Comparison of ENCODE assay signal across 25 cellular contexts in the genomic region with DNA sequence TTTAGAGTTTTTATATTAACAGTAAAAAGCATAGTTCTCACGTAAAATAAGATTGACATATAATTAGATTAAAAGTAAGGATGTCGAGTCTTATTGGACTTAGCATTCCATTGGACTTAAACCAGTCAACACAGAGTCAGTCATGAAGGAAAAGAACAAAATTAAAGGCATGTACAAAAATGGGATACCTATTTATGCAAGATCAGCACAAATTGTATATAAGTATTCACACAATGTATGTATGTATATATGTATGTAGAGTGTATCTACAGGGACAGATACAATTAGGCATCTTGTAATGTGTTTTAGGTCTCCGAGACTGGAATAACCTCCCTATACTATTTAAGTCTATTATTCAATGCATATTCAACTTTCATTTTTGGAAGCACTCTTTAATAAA.
DNase-seq lines count a peak whose midpoint lies in the region; ATAC-seq, FAIRE-seq and TF ChIP-seq lines count a peak whose summit lies in the region.
"Had no signal": no experiment of that assay in that cellular context is flagged by ENCODE, and none has a peak within 500 bp of the region (broad histone marks: within the 10 kb centered on the region; RNA-seq: fewer than 3 reads in every experiment).

No MANE protein-coding gene starts in this region.

- no peaks in the 10 kb centered on the region for H3K27me3 ChIP-seq in CD4-positive, CD25-positive, alpha-beta regulatory T cell (ENCODE audit: control insufficient read depth, insufficient read depth, low read length)
- H3K27me3 ChIP-seq in K562 (ENCODE audit: control insufficient read depth in 2 of 2, insufficient read depth in 2 of 2, low read length in 2 of 2) (no peaks in the 10 kb centered on the region), aorta (ENCODE audit: control insufficient read depth in 1 of 2, insufficient read depth in 2 of 2, low read length in 1 of 2) (no peaks in the 10 kb centered on the region), brain microvascular endothelial cell (replicated peaks) (no peaks in the 10 kb centered on the region)
- H3K27me3 ChIP-seq: BLaER1 treated with 17β-estradiol and CSF1 and Interleukin-3, amounts not matched to agents 10 nM and 100 nM had no signal

- H3K9ac ChIP-seq in K562 (ENCODE audit: insufficient read depth in 1 of 2, low read depth in 2 of 2, low read length in 2 of 2): no peak overlapping the region
- H3K9ac ChIP-seq: BLaER1 treated with 17β-estradiol and CSF1 and Interleukin-3, amounts not matched to agents 10 nM and 100 nM had no signal

- no peaks in the 10 kb centered on the region for H3K9me1 ChIP-seq in K562 (ENCODE audit: control insufficient read depth, insufficient read depth, low read length)

- H3K79me2 ChIP-seq in K562 (ENCODE audit: control insufficient read depth, insufficient read depth, low read length): no peaks in the 10 kb centered on the region

- no peaks in the 10 kb centered on the region for H3K36me3 ChIP-seq in CD4-positive, CD25-positive, alpha-beta regulatory T cell (ENCODE audit: control insufficient read depth, insufficient read depth, low read length)
- H3K36me3 ChIP-seq in K562 (ENCODE audit: control insufficient read depth, insufficient read depth, low read length) (no peaks in the 10 kb centered on the region), aorta (ENCODE audit: control insufficient read depth in 1 of 2, insufficient read depth in 2 of 2, low read length in 1 of 2) (no peaks in the 10 kb centered on the region), brain microvascular endothelial cell (replicated peaks) (no peaks in the 10 kb centered on the region)
- H3K36me3 ChIP-seq: BLaER1 treated with 17β-estradiol and CSF1 and Interleukin-3, amounts not matched to agents 10 nM and 100 nM had no signal

- ATAC-seq in A549: no peak
- ATAC-seq in CD4-positive, CD25-positive, alpha-beta regulatory T cell (ENCODE audit: low read depth in 2 of 2): no peak
- no peak for ATAC-seq in K562
- no peak for ATAC-seq in aorta (ENCODE audit: low FRiP score)
- ATAC-seq: GM12878 had no signal

- H3K9me3 ChIP-seq in A549 (no peaks in the 10 kb centered on the region), K562 (replicated peaks; ENCODE audit: control insufficient read depth, insufficient read depth, low read depth, low read length) (no peaks in the 10 kb centered on the region), aorta (ENCODE audit: control insufficient read depth, low read length) (no peaks in the 10 kb centered on the region)
- no peaks in the 10 kb centered on the region for H3K9me3 ChIP-seq in CD4-positive, CD25-positive, alpha-beta regulatory T cell (ENCODE audit: control insufficient read depth in 2 of 2, low read length in 2 of 2)
- H3K9me3 ChIP-seq: BLaER1 treated with 17β-estradiol and CSF1 and Interleukin-3, amounts not matched to agents 10 nM and 100 nM had no signal

- H3K27ac ChIP-seq in A549 (no peak overlapping the region), K562 (ENCODE audit: extremely low read depth, low read depth, low read length) (no peak overlapping the region), aorta (ENCODE audit: low read depth in 1 of 2, low read length in 2 of 2) (no peak overlapping the region), brain microvascular endothelial cell (no peak overlapping the region)
- H3K27ac ChIP-seq in CD4-positive, CD25-positive, alpha-beta regulatory T cell (ENCODE audit: insufficient read depth, low read length, poor library complexity, severe bottlenecking): no peak overlapping the region
- H3K27ac ChIP-seq: BLaER1 treated with 17β-estradiol and CSF1 and Interleukin-3, amounts not matched to agents 10 nM and 100 nM; C4-2B had no signal

- WGBS in A549 (ENCODE audit: missing lambda C conversion rate): 83% methylated on average over 3 of the region's 3 CpGs
- WGBS in K562 (ENCODE audit: insufficient coverage, low coverage, missing lambda C conversion rate): 62% methylated on average over 3 of the region's 3 CpGs
- WGBS in aorta, 2 donors: 95 to 98% methylated on average over 3 of the region's 3 CpGs

- H3K4me3 Mint-ChIP-seq in CD4-positive, CD25-positive, alpha-beta regulatory T cell: no peak overlapping the region
- H3K4me3 Mint-ChIP-seq: B cell; CD4-positive, alpha-beta memory T cell; CD8-positive, alpha-beta memory T cell had no signal

- BruUV-seq in K562 (replicated peaks; lab: Mats Ljungman, UMichigan): no TSS peak

- H3K4me2 ChIP-seq in A549 (no peak overlapping the region), K562 (ENCODE audit: insufficient read depth, low read length) (no peak overlapping the region)
- H3K4me2 ChIP-seq: BLaER1 treated with 17β-estradiol and CSF1 and Interleukin-3, amounts not matched to agents 10 nM and 100 nM had no signal

- H4K20me1 ChIP-seq in K562 (replicated peaks; ENCODE audit: control insufficient read depth, insufficient read depth, low read length): no peaks in the 10 kb centered on the region
- H4K20me1 ChIP-seq: BLaER1 treated with 17β-estradiol and CSF1 and Interleukin-3, amounts not matched to agents 10 nM and 100 nM had no signal

- peaks cover 19 to 62% (median 35%) of the 10 kb centered on the region in 4 donors for H3K4me1 Mint-ChIP-seq in CD4-positive, CD25-positive, alpha-beta regulatory T cell

- DNase-seq in A549 (ENCODE audit: low read depth in 1 of 2, low spot score in 1 of 2) (no peak), K562 (ENCODE audit: extremely low read depth in 1 of 4, low spot score in 3 of 4) (no peak), aorta (no peak), brain microvascular endothelial cell (no peak), NCI-H226 (no peak)
- no peak for DNase-seq in CD4-positive, CD25-positive, alpha-beta regulatory T cell
- DNase-seq: 8988T; AML-193; CD4-positive, alpha-beta memory T cell; CD8-positive, alpha-beta memory T cell; COR-L47; DMS 273 treated with DMSO at 0.1 percent for 48 hours; DMS153; DMS53; DMS79; DND-41; EL; GDM1 had no signal

- H3K27ac Mint-ChIP-seq in CD4-positive, CD25-positive, alpha-beta regulatory T cell: peak overlapping the region in 2 of 3 donors; percentile 68 to 88
- H3K27ac Mint-ChIP-seq: B cell; CD8-positive, alpha-beta memory T cell had no signal

- TF ChIP-seq CTCF in A549 (IDR thresholded peaks at IDR 0.05) (no peak), K562 (IDR thresholded peaks at IDR 0.05 in 2 of 3, conservative IDR thresholded peaks at IDR 0.05 in 1 of 3; ENCODE audit: insufficient read depth in 2 of 3, low read depth in 1 of 3, low read length in 3 of 3) (no peak), brain microvascular endothelial cell (IDR thresholded peaks at IDR 0.05; ENCODE audit: low read depth, low read length, missing control alignments) (no peak)

- TF ChIP-seq EP300 in A549 (IDR thresholded peaks at IDR 0.05): no peak
- TF ChIP-seq EP300 in K562 (IDR thresholded peaks at IDR 0.05; ENCODE audit: low read length): no peak

- peaks cover 8% of the 10 kb centered on the region for H3K27me3 Mint-ChIP-seq in CD4-positive, CD25-positive, alpha-beta regulatory T cell
- H3K27me3 Mint-ChIP-seq: B cell; CD4-positive, alpha-beta memory T cell; CD8-positive, alpha-beta memory T cell had no signal

- TF ChIP-seq RAD21 in A549 (conservative IDR thresholded peaks at IDR 0.05 in 1 of 2, IDR thresholded peaks at IDR 0.05 in 1 of 2) (no peak), K562 (CRISPR knock-in tag; conservative IDR thresholded peaks at IDR 0.05 in 1 of 2, IDR thresholded peaks at IDR 0.05 in 1 of 2) (no peak)

- in situ Hi-C loops in K562 (cut with MboI) (no loop called here), brain microvascular endothelial cell (cut with HindIII; ENCODE audit: low pct_ligation_motif_present, low sequenced_read_pairs) (no loop called here)

- H3K4me3 ChIP-seq in A549 (no peak overlapping the region), K562 (no peak overlapping the region), aorta (ENCODE audit: low read length in 2 of 2) (no peak overlapping the region), brain microvascular endothelial cell (ENCODE audit: low read depth, low read length) (no peak overlapping the region)
- H3K4me3 ChIP-seq in CD4-positive, CD25-positive, alpha-beta regulatory T cell (ENCODE audit: low read depth, low read length): no peak overlapping the region
- H3K4me3 ChIP-seq: BLaER1 treated with 17β-estradiol and CSF1 and Interleukin-3, amounts not matched to agents 10 nM and 100 nM; GM12878 had no signal

- peaks cover 0 to 2% (median 0%) of the 10 kb centered on the region in 7 donors for H3K9me3 Mint-ChIP-seq in CD4-positive, CD25-positive, alpha-beta regulatory T cell

- peaks cover 9% of the 10 kb centered on the region for H3K36me3 Mint-ChIP-seq in CD4-positive, CD25-positive, alpha-beta regulatory T cell
- H3K36me3 Mint-ChIP-seq: CD8-positive, alpha-beta memory T cell had no signal

- CTCF ChIA-PET in A549 (lab: Yijun Ruan, JAX) (no interaction called here), K562 (lab: Yijun Ruan, JAX; ENCODE audit: low intra/inter-chr PET ratio) (no interaction called here)

- no peak for TF ChIP-seq POLR2A in A549 (IDR thresholded peaks at IDR 0.05; ENCODE audit: low read length)
- no peak for TF ChIP-seq POLR2A in K562 (conservative IDR thresholded peaks at IDR 0.05)

- H2AFZ ChIP-seq in K562 (ENCODE audit: low read depth, low read length): no peak overlapping the region

- no peak for FAIRE-seq in A549 (lab: Jason Lieb, UNC)
- no peak for FAIRE-seq in K562 (lab: Jason Lieb, UNC)
- FAIRE-seq: A204.1, GM12878, GM12892, GM18507 had no signal

- intact Hi-C loops in K562 (cut with micrococcal nuclease) (no loop called here), aorta (cut with DNase I) (no loop called here)

- H3K4me1 ChIP-seq in A549 (no peaks in the 10 kb centered on the region), K562 (replicated peaks in 1 of 2; ENCODE audit: control insufficient read depth in 2 of 2, insufficient read depth in 2 of 2, low read length in 2 of 2) (no peaks in the 10 kb centered on the region), aorta (ENCODE audit: control insufficient read depth in 1 of 2, insufficient read depth in 2 of 2, low read length in 2 of 2) (no peaks in the 10 kb centered on the region)
- peaks cover 37% of the 10 kb centered on the region for H3K4me1 ChIP-seq in CD4-positive, CD25-positive, alpha-beta regulatory T cell (ENCODE audit: control insufficient read depth, insufficient read depth, low read length, poor library complexity, severe bottlenecking)

- POLR2A ChIA-PET in A549 (lab: Yijun Ruan, JAX): no interaction called here
- POLR2A ChIA-PET in K562 (lab: Yijun Ruan, JAX): no interaction called here

TF ChIP-seq in A549, 52 proteins besides CTCF, POLR2A, EP300 and RAD21 (continues in another document):
- TF ChIP-seq HEYL (CRISPR knock-in tag; IDR thresholded peaks at IDR 0.05) (no peak), RFX5 (IDR thresholded peaks at IDR 0.05) (no peak), NPAS2 (CRISPR knock-in tag; IDR thresholded peaks at IDR 0.05; ENCODE audit: borderline replicate concordance) (no peak)

TF ChIP-seq in K562, 482 proteins besides CTCF, POLR2A, EP300 and RAD21 (continues in another document):
- no peak for TF ChIP-seq TSC22D4 (tag; IDR thresholded peaks at IDR 0.05)
